1 cellular context compared by ENCODE assay signal in genomic region chr18:80011496-80012137, GRCh38.
TF ChIP-seq lines count a peak whose summit lies in the region.
"Not testable (repeated sequence)": the region's sequence is repeated elsewhere in the genome, so short reads cannot be mapped to it uniquely, and the experiment has no call there.

No MANE protein-coding gene starts in this region.

TF ChIP-seq in K562, 482 proteins besides CTCF, POLR2A, EP300 and RAD21:
- TF ChIP-seq NCOR1 (IDR thresholded peaks at IDR 0.05) (peak; percentile 17; the same call in 1 of the 2 replicates), MTA2 (IDR thresholded peaks at IDR 0.05; ENCODE audit: low read depth) (0 out of 2 replicates have a peak, but pooled peaks have one; percentile 10), ARID3A (IDR thresholded peaks at IDR 0.05; ENCODE audit: borderline replicate concordance, low read depth, low read length) (0 out of 2 replicates have a peak, but pooled peaks have one; percentile 29), TEAD4 (IDR thresholded peaks at IDR 0.05; ENCODE audit: low read length) (peak; percentile 32; the same call in 1 of the 2 replicates), TAL1 (IDR thresholded peaks at IDR 0.05) (peak; percentile 56; the same call in 1 of the 2 replicates), HMBOX1 (IDR thresholded peaks at IDR 0.05) (peak; percentile 82), SMARCA4 (IDR thresholded peaks at IDR 0.05) (peak; percentile 60), TCF3 (CRISPR knock-in tag; IDR thresholded peaks at IDR 0.05) (peak; percentile 59), ARID1B (IDR thresholded peaks at IDR 0.05) (peak; percentile 80), CBFA2T3 (IDR thresholded peaks at IDR 0.05) (peak; percentile 40)
- TF ChIP-seq TEAD4 (CRISPR knock-in tag; IDR thresholded peaks at IDR 0.05; ENCODE audit: borderline replicate concordance) = not testable (repeated sequence)
